Comparison of ENCODE assay signal across 22 cellular contexts in genomic region chr2:25756444-25757022, GRCh38.
DNase-seq lines count a peak whose midpoint lies in the region; ATAC-seq and TF ChIP-seq lines count a peak whose summit lies in the region.
"Had no signal": no experiment of that assay in that cellular context is flagged by ENCODE, and none has a peak within 500 bp of the region (broad histone marks: within the 10 kb centered on the region; RNA-seq: fewer than 3 reads in every experiment).

No MANE protein-coding gene starts in this region.

- peaks cover 50% of the 10 kb centered on the region for H3K36me3 Mint-ChIP-seq in activated CD4-positive, alpha-beta T cell treated with anti-CD3 and anti-CD28 coated beads for 36 hours (ENCODE audit: low read depth)

- no peak overlapping the region for H3K4me3 ChIP-seq in astrocyte of the cerebellum (ENCODE audit: low read depth, low read length)
- H3K4me3 ChIP-seq in WERI-Rb-1 (ENCODE audit: low read depth, low read length), result no peak overlapping the region
- no peak overlapping the region for H3K4me3 ChIP-seq in H7 (ENCODE audit: insufficient read depth, low read depth, low read length)
- H3K4me3 ChIP-seq: adrenal gland had no signal

- no peak for DNase-seq in activated CD4-positive, alpha-beta T cell treated with anti-CD3 and anti-CD28 coated beads for 36 hours
- no peak for DNase-seq in activated CD4-positive, alpha-beta T cell treated with anti-CD3 and anti-CD28 coated beads for 48 hours
- DNase-seq in NOMO-1 (lab: John Stamatoyannopoulos, UW; ENCODE audit: unreplicated experiment in 2 of 2), result peak; percentile 70 to 94
- DNase-seq in astrocyte of the cerebellum (ENCODE audit: low read depth), result peak; percentile 40
- peak; percentile 14 for DNase-seq in non-pigmented ciliary epithelial cell (ENCODE audit: low read depth)
- DNase-seq in WERI-Rb-1, result no peak
- DNase-seq in H7, result no peak
- DNase-seq: adrenal gland; foreskin melanocyte; KG1; kidney glomerular epithelial cell; naive thymus-derived CD8-positive, alpha-beta T cell; NCI-H1105; NCI-H2107; NCI-H526; OCI-M1; SHP77 treated with DMSO at 0.1 percent for 48 hours; stimulated activated CD4-positive, alpha-beta T cell treated with anti-CD3 and anti-CD28 coated beads, Interleukin-2, amount 100 ng/mL, for 48 hours; stimulated activated naive CD8-positive, alpha-beta T cell treated with anti-CD3 and anti-CD28 coated beads, Interleukin-15, amount 100 ng/mL, for 72 hours had no signal

- intact Hi-C loops in activated CD4-positive, alpha-beta T cell treated with anti-CD3 and anti-CD28 coated beads for 36 hours (cut with DNase I, micrococcal nuclease), result no loop called here

- no peak for ATAC-seq in activated CD4-positive, alpha-beta T cell treated with anti-CD3 and anti-CD28 coated beads for 36 hours
- no peak for ATAC-seq in HG03045 (IDR thresholded peaks at IDR 0.05; ENCODE audit: unreplicated experiment)
- ATAC-seq: naive thymus-derived CD8-positive, alpha-beta T cell; stimulated activated naive CD8-positive, alpha-beta T cell treated with anti-CD3 and anti-CD28 coated beads, Interleukin-15, amount 100 ng/mL, for 72 hours; WTC11 had no signal

- no peaks in the 10 kb centered on the region for H3K9me3 ChIP-seq in WERI-Rb-1 (ENCODE audit: severe bottlenecking)
- H3K9me3 ChIP-seq: adrenal gland had no signal

- no peak for TF ChIP-seq CTCF in astrocyte of the cerebellum (IDR thresholded peaks at IDR 0.05; ENCODE audit: low read depth, low read length, missing control alignments)
- no peak for TF ChIP-seq CTCF in WERI-Rb-1 (IDR thresholded peaks at IDR 0.05; ENCODE audit: low read depth, low read length)

- H3K9me3 Mint-ChIP-seq in activated CD4-positive, alpha-beta T cell treated with anti-CD3 and anti-CD28 coated beads for 36 hours (ENCODE audit: low read depth), result no peaks in the 10 kb centered on the region
- H3K9me3 Mint-ChIP-seq: memory B cell; naive thymus-derived CD8-positive, alpha-beta T cell; stimulated activated naive CD8-positive, alpha-beta T cell treated with anti-CD3 and anti-CD28 coated beads, Interleukin-15, amount 100 ng/mL, for 72 hours; WTC11 had no signal

- H3K27me3 Mint-ChIP-seq in activated CD4-positive, alpha-beta T cell treated with anti-CD3 and anti-CD28 coated beads for 36 hours, result no peaks in the 10 kb centered on the region
- H3K27me3 Mint-ChIP-seq: memory B cell; naive thymus-derived CD8-positive, alpha-beta T cell; stimulated activated naive CD8-positive, alpha-beta T cell treated with anti-CD3 and anti-CD28 coated beads, Interleukin-15, amount 100 ng/mL, for 72 hours had no signal

- CTCF ChIA-PET in activated CD4-positive, alpha-beta T cell treated with anti-CD3 and anti-CD28 coated beads for 36 hours (lab: Charles Lee), result no interaction called here

- H3K36me3 ChIP-seq in WERI-Rb-1 (peaks cover 51% of the 10 kb centered on the region), H7 (replicated peaks; ENCODE audit: control insufficient read depth, insufficient read depth, low read length) (peaks cover 4% of the 10 kb centered on the region)

- H3K4me1 Mint-ChIP-seq in activated CD4-positive, alpha-beta T cell treated with anti-CD3 and anti-CD28 coated beads for 36 hours, result peaks cover 19% of the 10 kb centered on the region
- H3K4me1 Mint-ChIP-seq: WTC11 had no signal

- H3K27ac ChIP-seq in WERI-Rb-1, result no peak overlapping the region
- H3K27ac ChIP-seq: adrenal gland had no signal

- in situ Hi-C loops in astrocyte of the cerebellum (cut with HindIII; ENCODE audit: low sequenced_read_pairs), result no loop called here

- no peak overlapping the region for H3K4me3 Mint-ChIP-seq in activated CD4-positive, alpha-beta T cell treated with anti-CD3 and anti-CD28 coated beads for 36 hours
- H3K4me3 Mint-ChIP-seq: memory B cell; naive thymus-derived CD8-positive, alpha-beta T cell; stimulated activated naive CD8-positive, alpha-beta T cell treated with anti-CD3 and anti-CD28 coated beads, Interleukin-15, amount 100 ng/mL, for 72 hours; WTC11 had no signal

- H3K27ac Mint-ChIP-seq in activated CD4-positive, alpha-beta T cell treated with anti-CD3 and anti-CD28 coated beads for 36 hours, result peak overlapping the region; percentile 19
- H3K27ac Mint-ChIP-seq: memory B cell, WTC11 had no signal

- H3K27me3 ChIP-seq in WERI-Rb-1 (ENCODE audit: insufficient read depth, low read depth, severe bottlenecking) (no peaks in the 10 kb centered on the region), H7 (ENCODE audit: control insufficient read depth, insufficient read depth, low read length) (no peaks in the 10 kb centered on the region)
- H3K27me3 ChIP-seq: adrenal gland had no signal

- POLR2A ChIA-PET in activated CD4-positive, alpha-beta T cell treated with anti-CD3 and anti-CD28 coated beads for 36 hours (lab: Charles Lee), result no interaction called here

Comparison
In these comparisons a context has a peak if more than half of its experiments do, and no peak if none do; other contexts are left out.
1. DNase-seq: peak in NOMO-1 (2 of 2), astrocyte of the cerebellum (single experiment) and non-pigmented ciliary epithelial cell (single experiment); none in activated CD4-positive, alpha-beta T cell treated with anti-CD3 and anti-CD28 coated beads for 36 hours (single experiment), activated CD4-positive, alpha-beta T cell treated with anti-CD3 and anti-CD28 coated beads for 48 hours (single experiment), WERI-Rb-1 (single experiment) and H7 (single experiment).